10 cellular contexts compared by ENCODE assay signal in the genomic region with DNA sequence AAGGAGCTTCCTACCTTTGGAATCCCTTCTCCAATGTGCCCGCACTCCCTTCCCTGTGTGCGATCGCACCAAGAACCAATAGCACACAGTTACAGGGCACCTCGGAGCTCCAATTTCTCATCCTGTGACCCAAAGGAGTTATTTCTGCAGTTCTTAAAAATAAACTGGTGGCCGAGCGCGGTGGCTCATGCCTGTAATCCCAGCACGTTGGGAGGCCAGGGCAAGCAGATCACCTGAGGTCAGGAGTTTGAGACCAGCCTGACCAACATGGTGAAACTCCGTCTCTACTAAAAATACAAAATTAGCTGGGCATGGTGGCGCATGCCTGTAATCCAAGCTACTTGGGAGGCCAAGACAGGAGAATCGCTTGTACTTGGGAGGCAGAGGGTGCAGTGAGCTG. TPM values are rescaled to one million over a fixed set of nuclear protein-coding genes. Genes with fewer than 3 reads are reported as not detected.
DNase-seq lines count a peak whose midpoint lies in the region; ATAC-seq and TF ChIP-seq lines count a peak whose summit lies in the region.
"Not testable (repeated sequence)": the region's sequence is repeated elsewhere in the genome, so short reads cannot be mapped to it uniquely, and the experiment has no call there.
"Had no signal": no experiment of that assay in that cellular context is flagged by ENCODE, and none has a peak within 500 bp of the region (broad histone marks: within the 10 kb centered on the region; RNA-seq: fewer than 3 reads in every experiment).

No MANE protein-coding gene starts in this region.

- not testable (repeated sequence) for H3K27ac ChIP-seq in BLaER1 treated with 17β-estradiol and CSF1 and Interleukin-3, amounts not matched to agents 10 nM and 100 nM; hepatocyte; naive thymus-derived CD4-positive, alpha-beta T cell (ENCODE audit: low read depth, low read length)
- peak overlapping the region; percentile 54 for H3K27ac ChIP-seq in SJCRH30

- peaks cover 28 to 38% (median 34%) of the 10 kb centered on the region in 10 experiments for H3K4me1 ChIP-seq in BLaER1 treated with 17β-estradiol and CSF1 and Interleukin-3, amounts not matched to agents 10 nM and 100 nM
- peaks cover 22% of the 10 kb centered on the region for H3K4me1 ChIP-seq in SJCRH30
- peaks cover 20% of the 10 kb centered on the region for H3K4me1 ChIP-seq in hepatocyte (ENCODE audit: insufficient read depth)
- peaks cover 7 to 16% of the 10 kb centered on the region in 2 donors for H3K4me1 ChIP-seq in naive thymus-derived CD4-positive, alpha-beta T cell (ENCODE audit: control insufficient read depth in 2 of 2, insufficient read depth in 2 of 2, low read length in 2 of 2)
- H3K4me1 ChIP-seq in skeletal muscle satellite cell (ENCODE audit: control insufficient read depth, insufficient read depth, low read length) = peaks cover 31% of the 10 kb centered on the region

- H3K36me3 Mint-ChIP-seq in activated T-cell treated with anti-CD3 and anti-CD28 coated beads, Interleukin-2, amount 50 U/mL, for 24 hours (ENCODE audit: low read depth) = peaks cover 32% of the 10 kb centered on the region
- peaks cover 35% of the 10 kb centered on the region for H3K36me3 Mint-ChIP-seq in brain
- H3K36me3 Mint-ChIP-seq in naive thymus-derived CD4-positive, alpha-beta T cell = not testable (repeated sequence)

- not testable (repeated sequence) for H3K9me3 Mint-ChIP-seq in activated T-cell treated with anti-CD3 and anti-CD28 coated beads, Interleukin-2, amount 50 U/mL, for 24 hours; brain; naive thymus-derived CD4-positive, alpha-beta T cell

- H3K4me2 ChIP-seq in BLaER1 treated with 17β-estradiol and CSF1 and Interleukin-3, amounts not matched to agents 10 nM and 100 nM = peak overlapping the region; percentile 92 to 100 (median 98)
- peak overlapping the region; percentile 100 for H3K4me2 ChIP-seq in hepatocyte
- peak overlapping the region; percentile 88 for H3K4me2 ChIP-seq in skeletal muscle satellite cell (ENCODE audit: low read length)

- POLR2A ChIA-PET in naive thymus-derived CD4-positive, alpha-beta T cell (lab: Charles Lee) = interaction anchor here (0.7 to 1.0 kb wide), 2 partner anchors 19 to 51 kb away, joined by 3 to 4 read pairs; no protein-coding TSS in a partner anchor

- peaks cover 11 to 43% (median 36%) of the 10 kb centered on the region in 11 experiments for H3K36me3 ChIP-seq in BLaER1 treated with 17β-estradiol and CSF1 and Interleukin-3, amounts not matched to agents 10 nM and 100 nM
- H3K36me3 ChIP-seq in SJCRH30 = peaks cover 13% of the 10 kb centered on the region
- not testable (repeated sequence) for H3K36me3 ChIP-seq in hepatocyte (replicated peaks; ENCODE audit: insufficient read depth, low read depth); skeletal muscle satellite cell (ENCODE audit: insufficient read depth, low read length)
- H3K36me3 ChIP-seq in naive thymus-derived CD4-positive, alpha-beta T cell (ENCODE audit: control insufficient read depth in 2 of 3, insufficient read depth in 3 of 3, low read length in 3 of 3) = peaks cover 0 to 17% (median 0%) of the 10 kb centered on the region in 3 experiments

- H3K4me3 ChIP-seq in BLaER1 treated with 17β-estradiol and CSF1 and Interleukin-3, amounts not matched to agents 10 nM and 100 nM = peak overlapping the region in 6 of 10 experiments; percentile 86 to 95 (median 93); a peak in 6 of 20 replicates
- H3K4me3 ChIP-seq in HFF-Myc (replicated peaks; ENCODE audit: low read depth, low read length) (peak overlapping the region; percentile 92), skeletal muscle satellite cell (ENCODE audit: low read length) (peak overlapping the region; percentile 97)
- not testable (repeated sequence) for H3K4me3 ChIP-seq in SJCRH30; hepatocyte; naive thymus-derived CD4-positive, alpha-beta T cell (ENCODE audit: low read length)

- peak overlapping the region in 7 of 11 experiments; percentile 3 to 94 (median 89); a peak in 9 of 22 replicates for H3K9ac ChIP-seq in BLaER1 treated with 17β-estradiol and CSF1 and Interleukin-3, amounts not matched to agents 10 nM and 100 nM
- H3K9ac ChIP-seq in skeletal muscle satellite cell (ENCODE audit: low read depth, low read length) = not testable (repeated sequence)

- H3K27me3 ChIP-seq in BLaER1 treated with 17β-estradiol and CSF1 and Interleukin-3, amounts not matched to agents 10 nM and 100 nM; SJCRH30; hepatocyte; naive thymus-derived CD4-positive, alpha-beta T cell (ENCODE audit: control insufficient read depth in 2 of 2, insufficient read depth in 2 of 2, low read length in 2 of 2); skeletal muscle satellite cell (ENCODE audit: control insufficient read depth, insufficient read depth, low read length): not testable (repeated sequence)

- intact Hi-C loops in naive thymus-derived CD4-positive, alpha-beta T cell (cut with micrococcal nuclease) = loop anchor here (5.0 to 10.0 kb wide), 3 partner anchors 359 to 1479 kb away; a partner anchor contains a TSS

- H2AFZ ChIP-seq in hepatocyte = not testable (repeated sequence)

- H3K27ac Mint-ChIP-seq in activated T-cell treated with anti-CD3 and anti-CD28 coated beads, Interleukin-2, amount 50 U/mL, for 24 hours; naive thymus-derived CD4-positive, alpha-beta T cell: not testable (repeated sequence)
- H3K27ac Mint-ChIP-seq in brain = peak overlapping the region in 3 of 5 experiments; percentile 52 to 78 (median 73)

- H3K4me3 Mint-ChIP-seq in activated T-cell treated with anti-CD3 and anti-CD28 coated beads, Interleukin-2, amount 50 U/mL, for 24 hours = peak overlapping the region; percentile 84
- peak overlapping the region; percentile 88 to 93 (median 90) for H3K4me3 Mint-ChIP-seq in brain
- H3K4me3 Mint-ChIP-seq in naive thymus-derived CD4-positive, alpha-beta T cell = peak overlapping the region in 6 of 10 donors; percentile 5 to 92 (median 81)

- CTCF ChIA-PET in naive thymus-derived CD4-positive, alpha-beta T cell (lab: Charles Lee) = not testable (repeated sequence)

- H3K4me1 Mint-ChIP-seq in activated T-cell treated with anti-CD3 and anti-CD28 coated beads, Interleukin-2, amount 50 U/mL, for 24 hours (ENCODE audit: low read depth) = peaks cover 29% of the 10 kb centered on the region
- H3K4me1 Mint-ChIP-seq in brain = peaks cover 43% of the 10 kb centered on the region
- H3K4me1 Mint-ChIP-seq in naive thymus-derived CD4-positive, alpha-beta T cell = peaks cover 17 to 33% (median 24%) of the 10 kb centered on the region in 7 donors

- peaks cover 58 to 67% (median 63%) of the 10 kb centered on the region in 11 experiments for H4K20me1 ChIP-seq in BLaER1 treated with 17β-estradiol and CSF1 and Interleukin-3, amounts not matched to agents 10 nM and 100 nM
- H4K20me1 ChIP-seq in hepatocyte (ENCODE audit: insufficient read depth, poor library complexity, severe bottlenecking) = peaks cover 37% of the 10 kb centered on the region

- not testable (repeated sequence) for TF ChIP-seq CTCF in HFF-Myc (IDR thresholded peaks at IDR 0.05; ENCODE audit: low read depth, low read length, missing control alignments); brain (conservative IDR thresholded peaks at IDR 0.05); hepatocyte (IDR thresholded peaks at IDR 0.05; ENCODE audit: poor library complexity)

- not testable (repeated sequence) for ATAC-seq in naive thymus-derived CD4-positive, alpha-beta T cell

- H3K9me3 ChIP-seq in BLaER1 treated with 17β-estradiol and CSF1 and Interleukin-3, amounts not matched to agents 10 nM and 100 nM (replicated peaks in 1 of 11); SJCRH30 (replicated peaks); hepatocyte (ENCODE audit: low read depth); naive thymus-derived CD4-positive, alpha-beta T cell (ENCODE audit: control insufficient read depth in 2 of 3, low read length in 3 of 3); skeletal muscle satellite cell (replicated peaks; ENCODE audit: low read length): not testable (repeated sequence)

- WGBS in hepatocyte (ENCODE audit: low lambda C conversion rate, missing lambda C conversion rate) = 96% methylated on average over 11 of the region's 11 CpGs

- H3K9me2 ChIP-seq in hepatocyte (replicated peaks; ENCODE audit: insufficient read depth) = not testable (repeated sequence)

- not testable (repeated sequence) for DNase-seq in HFF-Myc (ENCODE audit: extremely low read depth, low read depth); SJCRH30; activated T-cell treated with anti-CD3 and anti-CD28 coated beads, Interleukin-2, amount 50 U/mL, for 24 hours; hepatocyte (ENCODE audit: low spot score); naive thymus-derived CD4-positive, alpha-beta T cell

- peaks cover 66% of the 10 kb centered on the region for H3K79me2 ChIP-seq in hepatocyte

- H3K27me3 Mint-ChIP-seq in activated T-cell treated with anti-CD3 and anti-CD28 coated beads, Interleukin-2, amount 50 U/mL, for 24 hours; brain; naive thymus-derived CD4-positive, alpha-beta T cell: not testable (repeated sequence)

RNA-seq across cellular contexts. Expression of a gene that starts 2.1 kb away (rescaled TPM):
- 132 and 171 TPM in 2 replicates for total RNA-seq in SJCRH30 (2014; rRNA removed; shearing (Covaris generic))
- 189 TPM for polyA plus RNA-seq in brain (ENCODE audit: insufficient read depth, low read depth, low replicate concordance)
- 177 and 183 TPM in 2 replicates for total RNA-seq in hepatocyte
- 192 and 199 TPM in 2 replicates for polyA plus RNA-seq in hepatocyte
- 100 to 1,000 TPM in 4 of 5 experiments, 10 to 100 TPM in 1; 90.8 to 170 (median 115) TPM for total RNA-seq in naive thymus-derived CD4-positive, alpha-beta T cell
- 10 to 100 TPM; 74.0 to 81.5 TPM for polyA plus RNA-seq in naive thymus-derived CD4-positive, alpha-beta T cell
- 211 and 235 TPM in 2 replicates for total RNA-seq in skeletal muscle satellite cell (2012; rRNA removed)

RNA-seq across cellular contexts. Expression of a gene that starts 52.2 kb away (rescaled TPM):
- 6.6 and 7.3 TPM in 2 replicates for total RNA-seq in SJCRH30 (2014; rRNA removed; shearing (Covaris generic))
- 76.1 TPM for polyA plus RNA-seq in brain (ENCODE audit: insufficient read depth, low read depth, low replicate concordance)
- total RNA-seq in hepatocyte = 24.2 and 25.4 TPM in 2 replicates
- 26.5 and 39.7 TPM in 2 replicates for polyA plus RNA-seq in hepatocyte
- 1 to 10 TPM in 1 of 5 experiments, not detected in 4; 1.3 TPM for total RNA-seq in naive thymus-derived CD4-positive, alpha-beta T cell
- under 1 TPM in 1 of 2 donors, not detected in 1; 0.11 TPM for polyA plus RNA-seq in naive thymus-derived CD4-positive, alpha-beta T cell
- total RNA-seq in skeletal muscle satellite cell (2012; rRNA removed) = 12.7 and 15.9 TPM in 2 replicates
- total RNA-seq: activated naive CD8-positive, alpha-beta T cell treated with anti-CD3 and anti-CD28 coated beads, Interleukin-2, amount 10 ng/mL, durations not matched to agents 7 days and 5 days; OCI-LY7 had no signal
